Comparison of ENCODE assay signal across 19 cellular contexts in the genomic region with DNA sequence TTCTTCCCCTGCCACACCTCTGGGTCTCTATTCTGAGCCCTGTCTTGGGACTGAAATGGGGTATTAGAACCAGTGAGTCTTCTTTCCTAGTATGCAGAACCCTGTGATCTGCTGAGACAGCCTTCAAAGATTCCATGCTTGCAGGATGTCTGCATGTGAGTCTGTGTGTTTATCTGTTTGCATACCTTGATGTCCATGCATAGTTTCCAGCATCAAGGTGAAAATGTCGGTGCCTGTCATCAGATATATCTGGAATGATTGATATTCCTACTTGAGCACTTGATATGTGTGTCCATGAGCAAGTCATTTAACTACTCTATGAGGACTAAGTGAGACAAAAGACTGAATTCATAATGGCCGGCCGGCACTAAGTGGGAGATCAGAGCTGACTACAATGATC.
A peak's percentile ranks its signal among the peaks of the same experiment; 100 is the strongest.
DNase-seq lines count a peak whose midpoint lies in the region; ATAC-seq and TF ChIP-seq lines count a peak whose summit lies in the region.
"Had no signal": no experiment of that assay in that cellular context is flagged by ENCODE, and none has a peak within 500 bp of the region (broad histone marks: within the 10 kb centered on the region; RNA-seq: fewer than 3 reads in every experiment).

No MANE protein-coding gene starts in this region.

- no peak for TF ChIP-seq CTCF in HCT116 (IDR thresholded peaks at IDR 0.05 in 2 of 3, conservative IDR thresholded peaks at IDR 0.05 in 1 of 3; ENCODE audit: borderline replicate concordance in 1 of 3, insufficient read depth in 1 of 3, low read depth in 2 of 3, low read length in 2 of 3)
- no peak for TF ChIP-seq CTCF in right atrium auricular region (IDR thresholded peaks at IDR 0.05)

- TF ChIP-seq POLR2A in HCT116 (IDR thresholded peaks at IDR 0.05; ENCODE audit: borderline replicate concordance, extremely low read depth, insufficient read depth, insufficient read length), result no peak

- H3K27ac ChIP-seq in HCT116 (ENCODE audit: low read depth, low read length), result peak overlapping the region; percentile 96
- peak overlapping the region; percentile 85 for H3K27ac ChIP-seq in epithelial cell of prostate
- no peak overlapping the region for H3K27ac ChIP-seq in trophoblast cell (ENCODE audit: low read depth, low read length)
- no peak overlapping the region for H3K27ac ChIP-seq in neuronal stem cell (replicated peaks; ENCODE audit: low read length)
- no peak overlapping the region for H3K27ac ChIP-seq in right atrium auricular region
- H3K27ac ChIP-seq: BLaER1 had no signal

- CTCF ChIA-PET in HCT116 (lab: Charles Lee), result no interaction called here
- CTCF ChIA-PET in activated CD4-positive, alpha-beta T cell treated with anti-CD3 and anti-CD28 coated beads for 36 hours (lab: Charles Lee), result no interaction called here

- POLR2A ChIA-PET in HCT116 (lab: Charles Lee), result interaction anchor here (1.0 to 3.8 kb wide), 3 partner anchors 11 to 88 kb away, joined by 3 to 32 read pairs (median 5); no protein-coding TSS in a partner anchor
- POLR2A ChIA-PET in activated CD4-positive, alpha-beta T cell treated with anti-CD3 and anti-CD28 coated beads for 36 hours (lab: Charles Lee), result no interaction called here

- H2AK5ac ChIP-seq in trophoblast cell (ENCODE audit: low read length) (no peak overlapping the region), neuronal stem cell (ENCODE audit: low read depth, low read length) (no peak overlapping the region)

- H3K4me1 ChIP-seq in HCT116 (ENCODE audit: control insufficient read depth in 1 of 2, insufficient read depth in 2 of 2, low read length in 2 of 2) (peaks cover 76 to 87% of the 10 kb centered on the region in 2 experiments), trophoblast cell (ENCODE audit: control insufficient read depth in 1 of 2, insufficient read depth in 2 of 2, low read length in 2 of 2) (no peaks in the 10 kb centered on the region), neuronal stem cell (ENCODE audit: control insufficient read depth in 2 of 2, insufficient read depth in 1 of 2, low read depth in 1 of 2, low read length in 2 of 2) (no peaks in the 10 kb centered on the region), right atrium auricular region (peaks cover 0 to 8% of the 10 kb centered on the region in 2 donors)
- H3K4me1 ChIP-seq: BE2C had no signal

- H2AFZ ChIP-seq in HCT116 (ENCODE audit: low read depth, low read length, poor library complexity, severe bottlenecking) (no peak overlapping the region), trophoblast cell (ENCODE audit: insufficient read depth, low read length, poor library complexity) (no peak overlapping the region), neuronal stem cell (ENCODE audit: low read length) (no peak overlapping the region)

- no peak overlapping the region for H3K4ac ChIP-seq in trophoblast cell (ENCODE audit: low read depth, low read length)
- no peak overlapping the region for H3K4ac ChIP-seq in neuronal stem cell (ENCODE audit: low read length)

- H4K91ac ChIP-seq in trophoblast cell (ENCODE audit: low read depth, low read length) (no peak overlapping the region), neuronal stem cell (ENCODE audit: low read depth, low read length, poor library complexity) (no peak overlapping the region)

- intact Hi-C loops in HCT116 (cut with micrococcal nuclease), result loop anchor here (10.0 kb wide), 1 partner anchor 69 kb away; no protein-coding TSS in a partner anchor
- intact Hi-C loops in activated CD4-positive, alpha-beta T cell treated with anti-CD3 and anti-CD28 coated beads for 36 hours (cut with DNase I, micrococcal nuclease), result no loop called here

- H2BK5ac ChIP-seq in trophoblast cell (ENCODE audit: low read depth, low read length, poor library complexity) (no peak overlapping the region), neuronal stem cell (ENCODE audit: low read length) (no peak overlapping the region)

- H3K4me2 ChIP-seq in HCT116 (ENCODE audit: low read length), result peak overlapping the region; percentile 20
- H3K4me2 ChIP-seq in trophoblast cell (ENCODE audit: low read length), result no peak overlapping the region
- no peak overlapping the region for H3K4me2 ChIP-seq in neuronal stem cell (ENCODE audit: insufficient read depth, low read length, poor library complexity, severe bottlenecking)
- H3K4me2 ChIP-seq: BLaER1 had no signal

- H3K27me3 ChIP-seq in HCT116 (ENCODE audit: insufficient read depth, low read length), result no peaks in the 10 kb centered on the region
- no peaks in the 10 kb centered on the region for H3K27me3 ChIP-seq in trophoblast cell (ENCODE audit: insufficient read depth, low read length)
- H3K27me3 ChIP-seq in neuronal stem cell (ENCODE audit: control insufficient read depth in 3 of 3, insufficient read depth in 3 of 3, low read depth in 1 of 3, low read length in 3 of 3), result no peaks in the 10 kb centered on the region
- no peaks in the 10 kb centered on the region for H3K27me3 ChIP-seq in right atrium auricular region
- H3K27me3 ChIP-seq: BE2C, BLaER1 had no signal

- H4K8ac ChIP-seq in trophoblast cell (ENCODE audit: low read depth, low read length) (no peak overlapping the region), neuronal stem cell (ENCODE audit: low read depth, low read length) (no peak overlapping the region)

- no peaks in the 10 kb centered on the region for H3K36me3 ChIP-seq in HCT116 (ENCODE audit: control insufficient read depth in 1 of 2, insufficient read depth in 2 of 2, low read length in 2 of 2)
- no peaks in the 10 kb centered on the region for H3K36me3 ChIP-seq in trophoblast cell (ENCODE audit: control insufficient read depth in 1 of 2, insufficient read depth in 2 of 2, low read length in 2 of 2)
- no peaks in the 10 kb centered on the region for H3K36me3 ChIP-seq in neuronal stem cell (replicated peaks in 1 of 2; ENCODE audit: control insufficient read depth in 2 of 2, insufficient read depth in 2 of 2, low read length in 2 of 2)
- H3K36me3 ChIP-seq in right atrium auricular region, result no peaks in the 10 kb centered on the region
- H3K36me3 ChIP-seq: BE2C, BLaER1 had no signal

- no peaks in the 10 kb centered on the region for H4K20me1 ChIP-seq in HCT116 (ENCODE audit: insufficient read depth)
- H4K20me1 ChIP-seq: BLaER1 had no signal

- H2BK15ac ChIP-seq in neuronal stem cell (ENCODE audit: low read length), result no peak overlapping the region

- no peak for DNase-seq in HCT116 (ENCODE audit: low read depth, low spot score)
- DNase-seq in epithelial cell of prostate (ENCODE audit: low read depth, low spot score), result no peak
- peak; percentile 71 to 90 for DNase-seq in trophoblast cell
- no peak for DNase-seq in neuronal stem cell (ENCODE audit: low spot score)
- DNase-seq in activated CD4-positive, alpha-beta T cell treated with anti-CD3 and anti-CD28 coated beads for 36 hours, result no peak
- no peak for DNase-seq in right atrium auricular region (ENCODE audit: low spot score)
- DNase-seq: 8988T; ACHN; BE2C; C1 segment of cervical spinal cord; CD4-positive, alpha-beta memory T cell; CD4-positive, CD25-positive, alpha-beta regulatory T cell; CD8-positive, alpha-beta memory T cell; COR-L47; DMS79 treated with DMSO at 0.1 percent for 48 hours; GF-D8 had no signal

- ATAC-seq in HCT116 (no peak), GM21576 (IDR thresholded peaks at IDR 0.05; ENCODE audit: unreplicated experiment) (no peak)
- no peak for ATAC-seq in activated CD4-positive, alpha-beta T cell treated with anti-CD3 and anti-CD28 coated beads for 36 hours

- H3K4me3 ChIP-seq in HCT116 (replicated peaks in 1 of 2; ENCODE audit: low read depth in 1 of 2, low read length in 2 of 2), result no peak overlapping the region
- no peak overlapping the region for H3K4me3 ChIP-seq in trophoblast cell (ENCODE audit: low read depth, low read length)
- no peak overlapping the region for H3K4me3 ChIP-seq in neuronal stem cell (ENCODE audit: low read length in 2 of 2)
- H3K4me3 ChIP-seq in right atrium auricular region, result no peak overlapping the region
- H3K4me3 ChIP-seq: BLaER1 had no signal

- H3K9me3 Mint-ChIP-seq in activated CD4-positive, alpha-beta T cell treated with anti-CD3 and anti-CD28 coated beads for 36 hours (ENCODE audit: low read depth), result no peaks in the 10 kb centered on the region

- H3K79me2 ChIP-seq in HCT116 (ENCODE audit: insufficient read depth, low read length) (no peaks in the 10 kb centered on the region), trophoblast cell (ENCODE audit: control insufficient read depth, insufficient read depth, low read length, poor library complexity) (no peaks in the 10 kb centered on the region)

- H3K27ac Mint-ChIP-seq in activated CD4-positive, alpha-beta T cell treated with anti-CD3 and anti-CD28 coated beads for 36 hours, result no peak overlapping the region
- H3K27ac Mint-ChIP-seq: CD4-positive, alpha-beta memory T cell; CD4-positive, CD25-positive, alpha-beta regulatory T cell; CD8-positive, alpha-beta memory T cell had no signal

- H3K14ac ChIP-seq in trophoblast cell (ENCODE audit: low read length), result no peak overlapping the region
- H3K14ac ChIP-seq in neuronal stem cell (ENCODE audit: low read length), result no peak overlapping the region

- no peak overlapping the region for H4K12ac ChIP-seq in trophoblast cell (ENCODE audit: low read depth, low read length)

- no peak overlapping the region for H2BK120ac ChIP-seq in trophoblast cell (ENCODE audit: insufficient read depth, low read length, poor library complexity)
- no peak overlapping the region for H2BK120ac ChIP-seq in neuronal stem cell (ENCODE audit: low read depth, low read length)

- H3K23ac ChIP-seq in trophoblast cell (ENCODE audit: low read length), result no peak overlapping the region
- H3K23ac ChIP-seq in neuronal stem cell (ENCODE audit: low read depth, low read length, poor library complexity), result no peak overlapping the region

- no peaks in the 10 kb centered on the region for H3K79me1 ChIP-seq in trophoblast cell (ENCODE audit: low read length)
- H3K79me1 ChIP-seq in neuronal stem cell (ENCODE audit: low read depth, low read length), result no peaks in the 10 kb centered on the region

- H3K9me3 ChIP-seq in HCT116 (ENCODE audit: control insufficient read depth in 1 of 2, insufficient read depth in 1 of 2, low read depth in 1 of 2, low read length in 2 of 2) (no peaks in the 10 kb centered on the region), trophoblast cell (ENCODE audit: insufficient read depth, low read depth, low read length) (no peaks in the 10 kb centered on the region), neuronal stem cell (replicated peaks in 1 of 2; ENCODE audit: control insufficient read depth in 2 of 2, insufficient read depth in 1 of 2, low read depth in 1 of 2, low read length in 2 of 2) (no peaks in the 10 kb centered on the region), right atrium auricular region (no peaks in the 10 kb centered on the region)
- H3K9me3 ChIP-seq: BE2C, BLaER1 had no signal

- H3K4me3 Mint-ChIP-seq in activated CD4-positive, alpha-beta T cell treated with anti-CD3 and anti-CD28 coated beads for 36 hours, result no peak overlapping the region
- H3K4me3 Mint-ChIP-seq: CD14-positive monocyte; CD4-positive, alpha-beta memory T cell; CD4-positive, CD25-positive, alpha-beta regulatory T cell; CD8-positive, alpha-beta memory T cell had no signal

- H3K18ac ChIP-seq in trophoblast cell (ENCODE audit: low read length), result no peak overlapping the region
- no peak overlapping the region for H3K18ac ChIP-seq in neuronal stem cell (ENCODE audit: low read length)

- RAD21 ChIA-PET in HCT116 (lab: Charles Lee; ENCODE audit: low non-redundant PET in 1 of 2, low total read pairs in 2 of 2, uncharacterized antibody in 2 of 2, unreplicated experiment in 2 of 2), result no interaction called here

- H3K36me3 Mint-ChIP-seq in activated CD4-positive, alpha-beta T cell treated with anti-CD3 and anti-CD28 coated beads for 36 hours (ENCODE audit: low read depth), result no peaks in the 10 kb centered on the region
- H3K36me3 Mint-ChIP-seq: CD14-positive monocyte; CD4-positive, alpha-beta memory T cell; CD4-positive, CD25-positive, alpha-beta regulatory T cell; CD8-positive, alpha-beta memory T cell had no signal

- H2BK12ac ChIP-seq in trophoblast cell (ENCODE audit: low read length) (no peak overlapping the region), neuronal stem cell (ENCODE audit: low read length) (no peak overlapping the region)

- peaks cover 2% of the 10 kb centered on the region for H3K27me3 Mint-ChIP-seq in activated CD4-positive, alpha-beta T cell treated with anti-CD3 and anti-CD28 coated beads for 36 hours

- H3K9me2 ChIP-seq in HCT116 (ENCODE audit: insufficient read depth), result no peaks in the 10 kb centered on the region

- no peak for TF ChIP-seq RAD21 in HCT116 (IDR thresholded peaks at IDR 0.05; ENCODE audit: low read depth)

- H3K4me1 Mint-ChIP-seq in activated CD4-positive, alpha-beta T cell treated with anti-CD3 and anti-CD28 coated beads for 36 hours, result peaks cover 11% of the 10 kb centered on the region
- H3K4me1 Mint-ChIP-seq: CD4-positive, CD25-positive, alpha-beta regulatory T cell had no signal

- no TSS peak for BruUV-seq in HCT116 (replicated peaks; lab: Mats Ljungman, UMichigan)

- WGBS in trophoblast cell (ENCODE audit: extremely low coverage, insufficient coverage, insufficient read length), result no CpG with 5 or more reads among the region's 3 CpGs
- no CpG with 5 or more reads among the region's 3 CpGs for WGBS in neuronal stem cell (ENCODE audit: extremely low coverage in 2 of 2, insufficient read length in 2 of 2, insufficient replicate concordance in 1 of 2), 2 donors

- H3K9ac ChIP-seq in HCT116 (ENCODE audit: low read length), result peak overlapping the region; percentile 64
- no peak overlapping the region for H3K9ac ChIP-seq in trophoblast cell (ENCODE audit: low read length)
- no peak overlapping the region for H3K9ac ChIP-seq in neuronal stem cell (ENCODE audit: low read depth, low read length, poor library complexity)
- H3K9ac ChIP-seq: BLaER1 had no signal

Comparison
In these comparisons a context has a peak if more than half of its experiments do, and no peak if none do; other contexts are left out.
1. DNase-seq: peak in trophoblast cell (2 of 2); none in HCT116 (single experiment), epithelial cell of prostate (single experiment), neuronal stem cell (single experiment), activated CD4-positive, alpha-beta T cell treated with anti-CD3 and anti-CD28 coated beads for 36 hours (single experiment) and right atrium auricular region (single experiment).
2. H3K27ac ChIP-seq: peak in HCT116 (single experiment) and epithelial cell of prostate (single experiment); none in trophoblast cell (single experiment), neuronal stem cell (single experiment) and right atrium auricular region (0 of 2).